In genomic region chr1:161180643-161181042, GRCh38 we compare ENCODE assay signal across 1 cellular context.
TF ChIP-seq lines count a peak whose summit lies in the region.

No MANE protein-coding gene starts in this region.

TF ChIP-seq in GM23338, 12 proteins besides CTCF, POLR2A, EP300 and RAD21:
- TF ChIP-seq ZNF462 (CRISPR knock-in tag; IDR thresholded peaks at IDR 0.05) (no peak), ETS1 (IDR thresholded peaks at IDR 0.05) (no peak), ZNF331 (CRISPR knock-in tag; IDR thresholded peaks at IDR 0.05; ENCODE audit: low read depth) (no peak), EZH2phosphoT487 (IDR thresholded peaks at IDR 0.05; ENCODE audit: unreplicated experiment) (no peak), EZH2 (IDR thresholded peaks at IDR 0.05; ENCODE audit: low read depth, unreplicated experiment) (no peak), ZNF114 (CRISPR knock-in tag; IDR thresholded peaks at IDR 0.05) (no peak), STAT1 (IDR thresholded peaks at IDR 0.05; ENCODE audit: unreplicated experiment) (no peak), CREB1 (CRISPR knock-in tag; IDR thresholded peaks at IDR 0.05; ENCODE audit: low read depth) (no peak), POLR2AphosphoS5 (IDR thresholded peaks at IDR 0.05; ENCODE audit: low read depth) (no peak), NANOG (IDR thresholded peaks at IDR 0.05; ENCODE audit: borderline replicate concordance) (no peak), REST (IDR thresholded peaks at IDR 0.05; ENCODE audit: unreplicated experiment) (no peak), JUNB (IDR thresholded peaks at IDR 0.05; ENCODE audit: unreplicated experiment) (no peak)
